ENCODE assay signal across 9 cellular contexts in the genomic region with DNA sequence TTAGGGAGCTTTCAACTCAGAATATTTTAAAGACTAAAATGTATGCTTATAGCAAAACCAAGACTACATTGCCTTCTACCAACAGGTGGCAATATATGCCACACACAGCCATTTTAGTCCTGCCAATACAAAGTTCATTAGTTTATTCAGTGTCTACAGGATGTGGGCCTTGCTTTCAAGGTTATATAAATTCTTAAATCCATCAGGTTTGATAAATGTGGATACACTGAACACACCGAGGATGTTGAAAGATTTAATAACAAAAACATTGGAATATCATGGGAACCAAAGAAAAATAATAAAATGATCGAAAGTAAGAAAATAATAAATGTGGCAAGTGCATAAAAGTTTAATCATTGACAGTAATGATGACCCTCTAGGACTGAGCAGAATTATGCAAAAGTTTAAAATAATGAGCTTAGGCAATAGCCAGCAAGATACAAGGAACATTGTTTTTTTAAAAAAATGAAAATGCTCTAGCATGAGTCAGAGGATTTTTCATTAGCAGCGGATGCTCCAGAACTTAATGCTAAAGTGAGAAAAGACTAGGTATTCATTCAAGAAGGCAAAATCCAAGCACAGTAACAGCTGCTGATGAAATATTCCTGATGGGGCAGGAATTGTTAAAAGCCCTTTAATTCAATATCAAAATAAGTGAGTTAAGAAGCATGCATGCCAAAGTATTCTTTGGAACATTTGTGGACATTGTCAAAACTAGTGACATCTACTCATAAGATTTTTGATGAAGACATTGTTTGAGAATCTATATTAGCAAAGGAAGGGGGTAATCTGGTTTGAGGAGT. TPM values are rescaled to one million over a fixed set of nuclear protein-coding genes. Genes with fewer than 3 reads are reported as not detected.
A peak's percentile ranks its signal among the peaks of the same experiment; 100 is the strongest.
DNase-seq lines count a peak whose midpoint lies in the region; ATAC-seq, FAIRE-seq and TF ChIP-seq lines count a peak whose summit lies in the region.
"Had no signal": no experiment of that assay in that cellular context is flagged by ENCODE, and none has a peak within 500 bp of the region (broad histone marks: within the 10 kb centered on the region; RNA-seq: fewer than 3 reads in every experiment).

No MANE protein-coding gene starts in this region.

- H3K9ac ChIP-seq in astrocyte (ENCODE audit: low read length): no peak overlapping the region

- H3K9me3 Mint-ChIP-seq in astrocyte (ENCODE audit: unreplicated experiment) (no peaks in the 10 kb centered on the region), mesothelial cell of epicardium (no peaks in the 10 kb centered on the region)
- H3K9me3 Mint-ChIP-seq in activated CD8-positive, alpha-beta T cell treated with anti-CD3 and anti-CD28 coated beads, Interleukin-2, amount 10 ng/mL, durations not matched to agents 7 days and 5 days (ENCODE audit: insufficient read depth): no peaks in the 10 kb centered on the region

- H3K27me3 Mint-ChIP-seq in astrocyte (ENCODE audit: low read depth, unreplicated experiment): no peaks in the 10 kb centered on the region
- H3K27me3 Mint-ChIP-seq in mesothelial cell of epicardium (ENCODE audit: low read depth): peaks cover 17% of the 10 kb centered on the region
- H3K27me3 Mint-ChIP-seq in activated CD8-positive, alpha-beta T cell treated with anti-CD3 and anti-CD28 coated beads, Interleukin-2, amount 10 ng/mL, durations not matched to agents 7 days and 5 days (ENCODE audit: low read depth): no peaks in the 10 kb centered on the region
- H3K27me3 Mint-ChIP-seq: activated naive CD4-positive, alpha-beta T cell treated with anti-CD3 and anti-CD28 coated beads, Interleukin-2, amount 50 U/mL, for 24 hours had no signal

- POLR2A ChIA-PET in activated CD8-positive, alpha-beta T cell treated with anti-CD3 and anti-CD28 coated beads, Interleukin-2, amount 10 ng/mL, durations not matched to agents 7 days and 5 days (lab: Charles Lee): no interaction called here

- H2AFZ ChIP-seq in astrocyte (ENCODE audit: low read depth, low read length): no peak overlapping the region

- H3K4me2 ChIP-seq in astrocyte (ENCODE audit: low read length): peak overlapping the region; percentile 11

- in situ Hi-C loops in KBM-7 (cut with MboI; ENCODE audit: low pct_unique_long_range_greater_than_20kb, low sequenced_read_pairs): no loop called here

- H3K27me3 ChIP-seq in astrocyte (ENCODE audit: insufficient read depth, low read length): no peaks in the 10 kb centered on the region

- H3K4me1 Mint-ChIP-seq in astrocyte (ENCODE audit: low read depth, unreplicated experiment): peaks cover 10% of the 10 kb centered on the region
- no peaks in the 10 kb centered on the region for H3K4me1 Mint-ChIP-seq in mesothelial cell of epicardium
- no peaks in the 10 kb centered on the region for H3K4me1 Mint-ChIP-seq in activated CD8-positive, alpha-beta T cell treated with anti-CD3 and anti-CD28 coated beads, Interleukin-2, amount 10 ng/mL, durations not matched to agents 7 days and 5 days (ENCODE audit: low read depth)
- H3K4me1 Mint-ChIP-seq: activated naive CD4-positive, alpha-beta T cell treated with anti-CD3 and anti-CD28 coated beads, Interleukin-2, amount 50 U/mL, for 24 hours had no signal

- H3K79me2 ChIP-seq in astrocyte (ENCODE audit: insufficient read depth, low read length): no peaks in the 10 kb centered on the region

- H3K9me3 ChIP-seq in astrocyte (ENCODE audit: insufficient read depth, low read depth, low read length): no peaks in the 10 kb centered on the region

- peak; percentile 63 for TF ChIP-seq CTCF in astrocyte (IDR thresholded peaks at IDR 0.05; ENCODE audit: insufficient read depth, low read depth, low read length)
- peak; percentile 13 for TF ChIP-seq CTCF in mesothelial cell of epicardium (IDR thresholded peaks at IDR 0.05; ENCODE audit: unreplicated experiment)

- H3K27ac ChIP-seq in astrocyte (ENCODE audit: low read depth, low read length): no peak overlapping the region

- FAIRE-seq in astrocyte (lab: Jason Lieb, UNC): no peak

- no peak overlapping the region for H3K4me3 ChIP-seq in astrocyte (ENCODE audit: insufficient read depth, low read depth, low read length)

- H3K36me3 Mint-ChIP-seq in astrocyte (ENCODE audit: low read depth, unreplicated experiment): no peaks in the 10 kb centered on the region
- no peaks in the 10 kb centered on the region for H3K36me3 Mint-ChIP-seq in mesothelial cell of epicardium
- no peaks in the 10 kb centered on the region for H3K36me3 Mint-ChIP-seq in activated CD8-positive, alpha-beta T cell treated with anti-CD3 and anti-CD28 coated beads, Interleukin-2, amount 10 ng/mL, durations not matched to agents 7 days and 5 days (ENCODE audit: low read depth)
- H3K36me3 Mint-ChIP-seq: activated naive CD4-positive, alpha-beta T cell treated with anti-CD3 and anti-CD28 coated beads, Interleukin-2, amount 50 U/mL, for 24 hours had no signal

- CTCF ChIA-PET in activated CD8-positive, alpha-beta T cell treated with anti-CD3 and anti-CD28 coated beads, Interleukin-2, amount 10 ng/mL, durations not matched to agents 7 days and 5 days (lab: Charles Lee): interaction anchor here (0.6 to 1.4 kb wide), 4 partner anchors 13 to 27 kb away, joined by 3 to 8 read pairs (median 4); no protein-coding TSS in a partner anchor

- no peaks in the 10 kb centered on the region for H4K20me1 ChIP-seq in astrocyte (ENCODE audit: insufficient read depth, low read length)

- H3K4me3 Mint-ChIP-seq in astrocyte (ENCODE audit: unreplicated experiment): no peak overlapping the region
- no peak overlapping the region for H3K4me3 Mint-ChIP-seq in mesothelial cell of epicardium
- H3K4me3 Mint-ChIP-seq in activated CD8-positive, alpha-beta T cell treated with anti-CD3 and anti-CD28 coated beads, Interleukin-2, amount 10 ng/mL, durations not matched to agents 7 days and 5 days: no peak overlapping the region
- H3K4me3 Mint-ChIP-seq: activated naive CD4-positive, alpha-beta T cell treated with anti-CD3 and anti-CD28 coated beads, Interleukin-2, amount 50 U/mL, for 24 hours had no signal

- DNase-seq in NCI-H2196 (lab: John Stamatoyannopoulos, UW; ENCODE audit: unreplicated experiment) (peak; percentile 3), NCI-H2196 treated with DMSO at 0.1 percent for 48 hours (lab: John Stamatoyannopoulos, UW; ENCODE audit: unreplicated experiment) (no peak), KBM-7 (peak; percentile 45), astrocyte (ENCODE audit: low read depth) (peak; percentile 55), mesothelial cell of epicardium (ENCODE audit: low spot score in 2 of 2, unreplicated experiment in 2 of 2) (no peak)
- no peak for DNase-seq in activated CD8-positive, alpha-beta T cell treated with anti-CD3 and anti-CD28 coated beads, Interleukin-2, amount 10 ng/mL, durations not matched to agents 7 days and 5 days

- H3K27ac Mint-ChIP-seq in astrocyte (ENCODE audit: unreplicated experiment) (peak overlapping the region; percentile 90), mesothelial cell of epicardium (no peak overlapping the region)
- no peak overlapping the region for H3K27ac Mint-ChIP-seq in activated CD8-positive, alpha-beta T cell treated with anti-CD3 and anti-CD28 coated beads, Interleukin-2, amount 10 ng/mL, durations not matched to agents 7 days and 5 days
- H3K27ac Mint-ChIP-seq: activated naive CD4-positive, alpha-beta T cell treated with anti-CD3 and anti-CD28 coated beads, Interleukin-2, amount 50 U/mL, for 24 hours had no signal

- peaks cover 3% of the 10 kb centered on the region for H3K4me1 ChIP-seq in astrocyte (ENCODE audit: insufficient read depth, low read length)

- no peak for ATAC-seq in HG03139 (IDR thresholded peaks at IDR 0.05; ENCODE audit: unreplicated experiment)
- no peak for ATAC-seq in activated CD8-positive, alpha-beta T cell treated with anti-CD3 and anti-CD28 coated beads, Interleukin-2, amount 10 ng/mL, durations not matched to agents 7 days and 5 days
- ATAC-seq in GM21576 (IDR thresholded peaks at IDR 0.05; ENCODE audit: unreplicated experiment): no peak

- H3K36me3 ChIP-seq in astrocyte (ENCODE audit: insufficient read depth, low read length): no peaks in the 10 kb centered on the region

RNA-seq across cellular contexts. Expression of a gene that starts 14.2 kb away (rescaled TPM):
- 7.8 and 8.7 TPM in 2 replicates for total RNA-seq in astrocyte
- total RNA-seq in mesothelial cell of epicardium: 1.5 to 2.5 TPM (median 1.7 TPM) in 3 replicates
- under 1 TPM in 1 of 2 experiments, not detected in 1; 0.16 TPM for total RNA-seq in activated CD8-positive, alpha-beta T cell treated with anti-CD3 and anti-CD28 coated beads, Interleukin-2, amount 10 ng/mL, durations not matched to agents 7 days and 5 days

Comparison
In these comparisons a context has a peak if more than half of its experiments do, and no peak if none do; other contexts are left out.
1. DNase-seq: peak in NCI-H2196 (single experiment), KBM-7 (single experiment) and astrocyte (single experiment); none in NCI-H2196 treated with DMSO at 0.1 percent for 48 hours (single experiment), mesothelial cell of epicardium (0 of 2) and activated CD8-positive, alpha-beta T cell treated with anti-CD3 and anti-CD28 coated beads, Interleukin-2, amount 10 ng/mL, durations not matched to agents 7 days and 5 days (single experiment).